Comparison of ENCODE assay signal across 1 cellular context in genomic region chr5:77630246-77631165, GRCh38.
TF ChIP-seq lines count a peak whose summit lies in the region.

No MANE protein-coding gene starts in this region.

TF ChIP-seq in HEK293, 187 proteins besides CTCF, POLR2A, EP300 and RAD21 (continued from another document and continues in another):
- TF ChIP-seq PRDM4 (tag by site-specific recombination; IDR thresholded peaks at IDR 0.05) (no peak; the same call in 1 of the 2 replicates), HOXC10 (CRISPR knock-in tag; IDR thresholded peaks at IDR 0.05) (peak; percentile 52; the same call in 1 of the 2 replicates), SP7 (tag by site-specific recombination; IDR thresholded peaks at IDR 0.05) (peak; percentile 71), ZNF549 (tag by site-specific recombination; IDR thresholded peaks at IDR 0.05) (no peak), ZNF37A (tag by site-specific recombination; IDR thresholded peaks at IDR 0.05) (no peak), ZNF621 (tag by site-specific recombination; IDR thresholded peaks at IDR 0.05) (no peak), ZNF157 (tag by site-specific recombination; IDR thresholded peaks at IDR 0.05) (no peak), ZBTB21 (tag by site-specific recombination; IDR thresholded peaks at IDR 0.05) (no peak), REST (tag by site-specific recombination; IDR thresholded peaks at IDR 0.05) (peak; percentile 79), ZNF174 (tag by site-specific recombination; IDR thresholded peaks at IDR 0.05) (no peak), ZNF747 (tag by site-specific recombination; IDR thresholded peaks at IDR 0.05) (no peak), ZNF354C (tag by site-specific recombination; IDR thresholded peaks at IDR 0.05; ENCODE audit: borderline replicate concordance, low read depth) (no peak), ZNF416 (tag by site-specific recombination; IDR thresholded peaks at IDR 0.05) (no peak), ZNF529 (tag by site-specific recombination; IDR thresholded peaks at IDR 0.05; ENCODE audit: insufficient replicate concordance) (no peak), ZNF704 (tag by site-specific recombination; IDR thresholded peaks at IDR 0.05) (no peak), ZNF239 (tag by site-specific recombination; IDR thresholded peaks at IDR 0.05) (no peak), ZNF692 (tag by site-specific recombination; IDR thresholded peaks at IDR 0.05) (peak; percentile 74), ZNF843 (tag by site-specific recombination; IDR thresholded peaks at IDR 0.05) (no peak), ZNF121 (tag by site-specific recombination; IDR thresholded peaks at IDR 0.05) (peak; percentile 72), ZNF394 (tag by site-specific recombination; IDR thresholded peaks at IDR 0.05; ENCODE audit: borderline replicate concordance) (no peak), ZNF561 (tag by site-specific recombination; IDR thresholded peaks at IDR 0.05; ENCODE audit: borderline replicate concordance) (0 out of 2 replicates have a peak, but pooled peaks have one; percentile 20), ZBTB17 (tag by site-specific recombination; IDR thresholded peaks at IDR 0.05) (peak; percentile 38; the same call in 1 of the 2 replicates), PBX3 (CRISPR knock-in tag; IDR thresholded peaks at IDR 0.05) (peak; percentile 22), ZNF335 (tag by site-specific recombination; conservative IDR thresholded peaks at IDR 0.05) (peak; percentile 96), KLF17 (tag by site-specific recombination; IDR thresholded peaks at IDR 0.05) (no peak), ZNF324 (tag by site-specific recombination; IDR thresholded peaks at IDR 0.05) (0 out of 2 replicates have a peak, but pooled peaks have one; percentile 14), ZNF791 (tag by site-specific recombination; IDR thresholded peaks at IDR 0.05) (no peak), IKZF3 (tag by site-specific recombination; IDR thresholded peaks at IDR 0.05) (no peak), ZNF426 (tag by site-specific recombination; IDR thresholded peaks at IDR 0.05) (no peak), ZBTB8A (tag by site-specific recombination; IDR thresholded peaks at IDR 0.05) (peak; percentile 81), YY2 (tag by site-specific recombination; IDR thresholded peaks at IDR 0.05) (peak; percentile 96), REPIN1 (tag by site-specific recombination; IDR thresholded peaks at IDR 0.05; ENCODE audit: low read depth) (peak; percentile 47; the same call in 1 of the 2 replicates), ZSCAN16 (tag by site-specific recombination; IDR thresholded peaks at IDR 0.05) (no peak; the same call in 1 of the 2 replicates), ZNF169 (tag by site-specific recombination; IDR thresholded peaks at IDR 0.05) (no peak), ZNF837 (tag by site-specific recombination; IDR thresholded peaks at IDR 0.05) (no peak), ZNF670 (tag by site-specific recombination; IDR thresholded peaks at IDR 0.05; ENCODE audit: low read depth) (no peak), ZNF362 (tag by site-specific recombination; IDR thresholded peaks at IDR 0.05) (no peak), HOXA7 (CRISPR knock-in tag; IDR thresholded peaks at IDR 0.05; ENCODE audit: borderline replicate concordance) (no peak), ZNF433 (tag by site-specific recombination; IDR thresholded peaks at IDR 0.05; ENCODE audit: low read depth) (no peak), ZNF133 (tag by site-specific recombination; IDR thresholded peaks at IDR 0.05) (peak; percentile 34; the same call in 1 of the 2 replicates), TCF7L2 (IDR thresholded peaks at IDR 0.05; ENCODE audit: borderline replicate concordance, low read depth, low read length) (no peak), KLF10 (tag by site-specific recombination; IDR thresholded peaks at IDR 0.05) (no peak), KLF9 (tag by site-specific recombination; IDR thresholded peaks at IDR 0.05; ENCODE audit: low read depth) (peak; percentile 51), ZFP69B (tag by site-specific recombination; IDR thresholded peaks at IDR 0.05) (peak; percentile 20; the same call in 1 of the 2 replicates), ZNF488 (tag by site-specific recombination; IDR thresholded peaks at IDR 0.05) (no peak), PRDM2 (tag by site-specific recombination; IDR thresholded peaks at IDR 0.05; ENCODE audit: borderline replicate concordance) (no peak)
